ENCODE assay signal across 1 cellular context in genomic region chr20:45890997-45891983, GRCh38.
TF ChIP-seq lines count a peak whose summit lies in the region.

TSS of gene CTSA (plus strand) at chr20:45891335. CDS start at chr20:45891569, 234 bp downstream.
A gene with protein sequence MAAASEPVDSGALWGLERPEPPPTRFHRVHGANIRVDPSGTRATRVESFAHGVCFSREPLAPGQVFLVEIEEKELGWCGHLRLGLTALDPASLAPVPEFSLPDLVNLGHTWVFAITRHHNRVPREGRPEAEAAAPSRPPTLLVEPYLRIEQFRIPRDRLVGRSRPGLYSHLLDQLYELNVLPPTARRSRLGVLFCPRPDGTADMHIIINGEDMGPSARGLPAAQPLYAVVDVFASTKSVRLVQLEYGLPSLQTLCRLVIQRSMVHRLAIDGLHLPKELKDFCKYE (minus strand): TSS chr20:45891208. CDS start chr20:45890991, 217 bp downstream.

TF ChIP-seq in IMR-90, 13 proteins besides CTCF, POLR2A, EP300 and RAD21:
- TF ChIP-seq FOS (IDR thresholded peaks at IDR 0.05; ENCODE audit: low read depth, low read length) (peak; percentile 97), CHD1 (IDR thresholded peaks at IDR 0.05; ENCODE audit: low read depth, low read length) (no peak), MAZ (IDR thresholded peaks at IDR 0.05; ENCODE audit: borderline replicate concordance, low read depth, low read length) (peak; percentile 74; the same call in 1 of the 2 replicates), SMC3 (IDR thresholded peaks at IDR 0.05; ENCODE audit: low read depth, low read length) (no peak), RFX5 (IDR thresholded peaks at IDR 0.05; ENCODE audit: low read depth, low read length) (no peak), MXI1 (IDR thresholded peaks at IDR 0.05; ENCODE audit: borderline replicate concordance, low read depth, low read length) (peak; percentile 72; the same call in 1 of the 2 replicates), RCOR1 (IDR thresholded peaks at IDR 0.05; ENCODE audit: insufficient replicate concordance, low read length) (no peak), MAFK (IDR thresholded peaks at IDR 0.05; ENCODE audit: low read depth, low read length) (no peak), CEBPB (IDR thresholded peaks at IDR 0.05; ENCODE audit: low read depth, low read length) (no peak), BHLHE40 (IDR thresholded peaks at IDR 0.05; ENCODE audit: low read depth, low read length) (peak; percentile 81), NFE2L2 (IDR thresholded peaks at IDR 0.05; ENCODE audit: low read depth, low read length) (no peak)
- TF ChIP-seq, protein P1, sequence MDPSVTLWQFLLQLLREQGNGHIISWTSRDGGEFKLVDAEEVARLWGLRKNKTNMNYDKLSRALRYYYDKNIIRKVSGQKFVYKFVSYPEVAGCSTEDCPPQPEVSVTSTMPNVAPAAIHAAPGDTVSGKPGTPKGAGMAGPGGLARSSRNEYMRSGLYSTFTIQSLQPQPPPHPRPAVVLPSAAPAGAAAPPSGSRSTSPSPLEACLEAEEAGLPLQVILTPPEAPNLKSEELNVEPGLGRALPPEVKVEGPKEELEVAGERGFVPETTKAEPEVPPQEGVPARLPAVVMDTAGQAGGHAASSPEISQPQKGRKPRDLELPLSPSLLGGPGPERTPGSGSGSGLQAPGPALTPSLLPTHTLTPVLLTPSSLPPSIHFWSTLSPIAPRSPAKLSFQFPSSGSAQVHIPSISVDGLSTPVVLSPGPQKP (IDR thresholded peaks at IDR 0.05; ENCODE audit: borderline replicate concordance, low read depth, low read length), result no peak
- TF ChIP-seq, protein P2, sequence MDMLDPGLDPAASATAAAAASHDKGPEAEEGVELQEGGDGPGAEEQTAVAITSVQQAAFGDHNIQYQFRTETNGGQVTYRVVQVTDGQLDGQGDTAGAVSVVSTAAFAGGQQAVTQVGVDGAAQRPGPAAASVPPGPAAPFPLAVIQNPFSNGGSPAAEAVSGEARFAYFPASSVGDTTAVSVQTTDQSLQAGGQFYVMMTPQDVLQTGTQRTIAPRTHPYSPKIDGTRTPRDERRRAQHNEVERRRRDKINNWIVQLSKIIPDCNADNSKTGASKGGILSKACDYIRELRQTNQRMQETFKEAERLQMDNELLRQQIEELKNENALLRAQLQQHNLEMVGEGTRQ (IDR thresholded peaks at IDR 0.05; ENCODE audit: low read depth, low read length), result peak; percentile 100
